Comparison of ENCODE assay signal across 2 cellular contexts in genomic region chr2:158603205-158603604, GRCh38.
TF ChIP-seq lines count a peak whose summit lies in the region.

No MANE protein-coding gene starts in this region.

TF ChIP-seq in IMR-90, 13 proteins besides CTCF, POLR2A, EP300 and RAD21:
- no peak for TF ChIP-seq RFX5 (IDR thresholded peaks at IDR 0.05; ENCODE audit: low read depth, low read length)
- TF ChIP-seq MAZ (IDR thresholded peaks at IDR 0.05; ENCODE audit: borderline replicate concordance, low read depth, low read length): no peak
- TF ChIP-seq MXI1 (IDR thresholded peaks at IDR 0.05; ENCODE audit: borderline replicate concordance, low read depth, low read length): no peak
- no peak for TF ChIP-seq USF2 (IDR thresholded peaks at IDR 0.05; ENCODE audit: low read depth, low read length)
- TF ChIP-seq CEBPB (IDR thresholded peaks at IDR 0.05; ENCODE audit: low read depth, low read length): peak; percentile 87
- no peak for TF ChIP-seq RCOR1 (IDR thresholded peaks at IDR 0.05; ENCODE audit: insufficient replicate concordance, low read length)

TF ChIP-seq in K562, 482 proteins besides CTCF, POLR2A, EP300 and RAD21:
- TF ChIP-seq TBP (optimal IDR thresholded peaks at IDR 0.05; ENCODE audit: low read depth, low read length) (no peak), CEBPB (tag; IDR thresholded peaks at IDR 0.05) (peak; percentile 96), NRF1 (conservative IDR thresholded peaks at IDR 0.05 in 1 of 2, IDR thresholded peaks at IDR 0.05 in 1 of 2) (no peak), CEBPG (CRISPR knock-in tag; IDR thresholded peaks at IDR 0.05) (no peak), CEBPG (tag; conservative IDR thresholded peaks at IDR 0.05 in 1 of 2, IDR thresholded peaks at IDR 0.05 in 1 of 2) (peak; percentile 72 to 94)
- TF ChIP-seq, protein P1, sequence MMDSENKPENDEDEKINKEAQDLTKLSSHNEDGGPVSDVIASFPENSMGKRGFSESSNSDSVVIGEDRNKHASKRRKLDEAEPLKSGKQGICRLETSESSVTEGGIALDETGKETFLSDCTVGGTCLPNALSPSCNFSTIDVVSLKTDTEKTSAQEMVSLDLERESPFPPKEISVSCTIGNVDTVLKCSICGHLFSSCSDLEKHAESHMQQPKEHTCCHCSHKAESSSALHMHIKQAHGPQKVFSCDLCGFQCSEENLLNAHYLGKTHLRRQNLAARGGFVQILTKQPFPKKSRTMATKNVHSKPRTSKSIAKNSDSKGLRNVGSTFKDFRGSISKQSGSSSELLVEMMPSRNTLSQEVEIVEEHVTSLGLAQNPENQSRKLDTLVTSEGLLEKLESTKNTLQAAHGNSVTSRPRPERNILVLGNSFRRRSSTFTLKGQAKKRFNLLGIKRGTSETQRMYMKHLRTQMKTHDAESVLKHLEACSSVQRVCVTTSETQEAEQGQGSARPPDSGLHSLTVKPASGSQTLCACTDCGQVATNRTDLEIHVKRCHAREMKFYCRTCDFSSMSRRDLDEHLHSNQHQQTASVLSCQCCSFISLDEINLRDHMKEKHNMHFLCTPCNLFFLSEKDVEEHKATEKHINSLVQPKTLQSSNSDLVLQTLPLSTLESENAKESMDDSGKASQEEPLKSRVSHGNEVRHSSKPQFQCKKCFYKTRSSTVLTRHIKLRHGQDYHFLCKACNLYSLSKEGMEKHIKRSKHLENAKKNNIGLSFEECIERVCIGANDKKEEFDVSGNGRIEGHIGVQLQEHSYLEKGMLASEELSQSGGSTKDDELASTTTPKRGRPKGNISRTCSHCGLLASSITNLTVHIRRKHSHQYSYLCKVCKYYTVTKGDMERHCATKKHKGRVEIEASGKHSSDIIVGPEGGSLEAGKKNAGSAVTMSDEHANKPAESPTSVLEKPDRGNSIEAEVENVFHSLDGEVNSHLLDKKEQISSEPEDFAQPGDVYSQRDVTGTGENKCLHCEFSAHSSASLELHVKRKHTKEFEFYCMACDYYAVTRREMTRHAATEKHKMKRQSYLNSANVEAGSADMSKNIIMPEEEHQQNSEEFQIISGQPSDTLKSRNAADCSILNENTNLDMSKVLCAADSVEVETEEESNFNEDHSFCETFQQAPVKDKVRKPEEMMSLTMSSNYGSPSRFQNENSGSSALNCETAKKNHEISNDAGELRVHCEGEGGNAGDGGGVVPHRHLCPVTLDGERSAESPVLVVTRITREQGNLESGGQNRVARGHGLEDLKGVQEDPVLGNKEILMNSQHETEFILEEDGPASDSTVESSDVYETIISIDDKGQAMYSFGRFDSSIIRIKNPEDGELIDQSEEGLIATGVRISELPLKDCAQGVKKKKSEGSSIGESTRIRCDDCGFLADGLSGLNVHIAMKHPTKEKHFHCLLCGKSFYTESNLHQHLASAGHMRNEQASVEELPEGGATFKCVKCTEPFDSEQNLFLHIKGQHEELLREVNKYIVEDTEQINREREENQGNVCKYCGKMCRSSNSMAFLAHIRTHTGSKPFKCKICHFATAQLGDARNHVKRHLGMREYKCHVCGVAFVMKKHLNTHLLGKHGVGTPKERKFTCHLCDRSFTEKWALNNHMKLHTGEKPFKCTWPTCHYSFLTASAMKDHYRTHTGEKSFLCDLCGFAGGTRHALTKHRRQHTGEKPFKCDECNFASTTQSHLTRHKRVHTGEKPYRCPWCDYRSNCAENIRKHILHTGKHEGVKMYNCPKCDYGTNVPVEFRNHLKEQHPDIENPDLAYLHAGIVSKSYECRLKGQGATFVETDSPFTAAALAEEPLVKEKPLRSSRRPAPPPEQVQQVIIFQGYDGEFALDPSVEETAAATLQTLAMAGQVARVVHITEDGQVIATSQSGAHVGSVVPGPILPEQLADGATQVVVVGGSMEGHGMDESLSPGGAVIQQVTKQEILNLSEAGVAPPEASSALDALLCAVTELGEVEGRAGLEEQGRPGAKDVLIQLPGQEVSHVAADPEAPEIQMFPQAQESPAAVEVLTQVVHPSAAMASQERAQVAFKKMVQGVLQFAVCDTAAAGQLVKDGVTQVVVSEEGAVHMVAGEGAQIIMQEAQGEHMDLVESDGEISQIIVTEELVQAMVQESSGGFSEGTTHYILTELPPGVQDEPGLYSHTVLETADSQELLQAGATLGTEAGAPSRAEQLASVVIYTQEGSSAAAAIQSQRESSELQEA (IDR thresholded peaks at IDR 0.05; ENCODE audit: low read depth): no peak
- TF ChIP-seq, protein P2, sequence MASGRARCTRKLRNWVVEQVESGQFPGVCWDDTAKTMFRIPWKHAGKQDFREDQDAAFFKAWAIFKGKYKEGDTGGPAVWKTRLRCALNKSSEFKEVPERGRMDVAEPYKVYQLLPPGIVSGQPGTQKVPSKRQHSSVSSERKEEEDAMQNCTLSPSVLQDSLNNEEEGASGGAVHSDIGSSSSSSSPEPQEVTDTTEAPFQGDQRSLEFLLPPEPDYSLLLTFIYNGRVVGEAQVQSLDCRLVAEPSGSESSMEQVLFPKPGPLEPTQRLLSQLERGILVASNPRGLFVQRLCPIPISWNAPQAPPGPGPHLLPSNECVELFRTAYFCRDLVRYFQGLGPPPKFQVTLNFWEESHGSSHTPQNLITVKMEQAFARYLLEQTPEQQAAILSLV (tag; IDR thresholded peaks at IDR 0.05): peak; percentile 32; the same call in 1 of the 2 replicates
